Comparison of ENCODE assay signal across 9 cellular contexts in genomic region chr21:42833439-42833815, GRCh38. TPM values are rescaled to one million over a fixed set of nuclear protein-coding genes. Genes with fewer than 3 reads are reported as not detected.
DNase-seq lines count a peak whose midpoint lies in the region; ATAC-seq, FAIRE-seq and TF ChIP-seq lines count a peak whose summit lies in the region.
"Had no signal": no experiment of that assay in that cellular context is flagged by ENCODE, and none has a peak within 500 bp of the region (broad histone marks: within the 10 kb centered on the region; RNA-seq: fewer than 3 reads in every experiment).

No MANE protein-coding gene starts in this region.

- H3K36me3 ChIP-seq in CD4-positive, alpha-beta memory T cell (ENCODE audit: insufficient read depth, low read length), result no peaks in the 10 kb centered on the region
- H3K36me3 ChIP-seq in Peyer's patch (no peaks in the 10 kb centered on the region), HepG2 (replicated peaks in 1 of 2; ENCODE audit: control insufficient read depth in 1 of 2, insufficient read depth in 2 of 2, low read length in 2 of 2) (no peaks in the 10 kb centered on the region; a peak in 1 of 5 replicates)

- peak overlapping the region in 1 of 2 donors; percentile 26 for H3K4me3 ChIP-seq in CD4-positive, alpha-beta memory T cell (ENCODE audit: low read length in 2 of 2)
- no peak overlapping the region for H3K4me3 ChIP-seq in Peyer's patch
- no peak overlapping the region for H3K4me3 ChIP-seq in HepG2 (replicated peaks in 1 of 3; ENCODE audit: insufficient read depth in 1 of 3, low read depth in 2 of 3, low read length in 3 of 3)

- intact Hi-C loops in CD4-positive, alpha-beta memory T cell (cut with micrococcal nuclease), result loop anchor here (1.0 to 5.0 kb wide), 3 partner anchors 179 to 241 kb away; no protein-coding TSS in a partner anchor
- intact Hi-C loops in HepG2 (cut with micrococcal nuclease; ENCODE audit: unreplicated experiment), result no loop called here

- peaks cover 2 to 3% of the 10 kb centered on the region in 2 donors for H3K36me3 Mint-ChIP-seq in CD4-positive, alpha-beta memory T cell
- peaks cover 4% of the 10 kb centered on the region; the same call in 1 of the 2 replicates for H3K36me3 Mint-ChIP-seq in HFFc6 (ENCODE audit: low read depth)

- TF ChIP-seq POLR2A in Peyer's patch (IDR thresholded peaks at IDR 0.05), result no peak
- TF ChIP-seq POLR2A in HepG2 (IDR thresholded peaks at IDR 0.05; ENCODE audit: insufficient read depth in 1 of 2, low read depth in 2 of 2, low read length in 2 of 2), result no peak

- no peak overlapping the region for H3K9ac ChIP-seq in HepG2 (ENCODE audit: insufficient read depth, low read depth, low read length)

- no peaks in the 10 kb centered on the region for H4K20me1 ChIP-seq in HepG2 (ENCODE audit: insufficient read depth, low read length)

- H3K79me2 ChIP-seq in HepG2 (ENCODE audit: insufficient read depth, low read length), result no peaks in the 10 kb centered on the region

- TF ChIP-seq CTCF in HFFc6 (IDR thresholded peaks at IDR 0.05), result no peak
- TF ChIP-seq CTCF in Peyer's patch (IDR thresholded peaks at IDR 0.05), result peak in 4 of 6 experiments; percentile 13 to 72 (median 58)
- TF ChIP-seq CTCF in HepG2 (CRISPR knock-in tag; IDR thresholded peaks at IDR 0.05), result peak; percentile 45

- no peaks in the 10 kb centered on the region for H3K27me3 ChIP-seq in CD4-positive, alpha-beta memory T cell (ENCODE audit: insufficient read depth, low read length)
- H3K27me3 ChIP-seq in Peyer's patch (no peaks in the 10 kb centered on the region), HepG2 (ENCODE audit: control insufficient read depth in 1 of 2, insufficient read depth in 2 of 2, low read length in 2 of 2) (no peaks in the 10 kb centered on the region)

- H3K9me3 Mint-ChIP-seq in CD4-positive, alpha-beta memory T cell, result no peaks in the 10 kb centered on the region
- no peaks in the 10 kb centered on the region for H3K9me3 Mint-ChIP-seq in HFFc6

- H3K4me2 ChIP-seq in HepG2 (ENCODE audit: low read depth, low read length), result no peak overlapping the region

- peak; percentile 48 to 61 (median 57) for DNase-seq in CD4-positive, alpha-beta memory T cell
- DNase-seq in HFFc6 (no peak), Peyer's patch (peak; percentile 25 to 73 (median 71)), HepG2 (ENCODE audit: low spot score) (peak; percentile 25), superior temporal gyrus (ENCODE audit: extremely low spot score) (peak; percentile 9), GOT3 (lab: John Stamatoyannopoulos, UW) (no peak)
- peak; percentile 78 for DNase-seq in activated effector memory CD4-positive, alpha-beta T cell treated with anti-CD3 and anti-CD28 coated beads, Interleukin-2, amount 50 U/mL, for 16 hours

- peaks cover 24 to 33% (median 28%) of the 10 kb centered on the region in 4 donors for H3K4me1 Mint-ChIP-seq in CD4-positive, alpha-beta memory T cell
- H3K4me1 Mint-ChIP-seq in HFFc6 (ENCODE audit: low read depth), result no peaks in the 10 kb centered on the region

- in situ Hi-C loops in HepG2 (cut with HindIII; ENCODE audit: extremely low pct_ligation_motif_present, low pct_unique_long_range_greater_than_20kb), result loop anchor here (10.0 kb wide), 1 partner anchor 179 kb away; the partner anchor contains the start of gene PDE9A

- TF ChIP-seq RAD21 in HepG2 (CRISPR knock-in tag; IDR thresholded peaks at IDR 0.05), result 0 out of 2 replicates have a peak, but pooled peaks have one; percentile 26

- no TSS peak for BruUV-seq in HepG2 (replicated peaks; lab: Mats Ljungman, UMichigan)

- peaks cover 0 to 2% of the 10 kb centered on the region in 2 donors for H3K27me3 Mint-ChIP-seq in CD4-positive, alpha-beta memory T cell
- peaks cover 2% of the 10 kb centered on the region for H3K27me3 Mint-ChIP-seq in HFFc6 (ENCODE audit: insufficient read depth)

- no peak overlapping the region for H2AFZ ChIP-seq in HepG2 (ENCODE audit: low read length)

- H3K4me3 Mint-ChIP-seq in CD4-positive, alpha-beta memory T cell, result peak overlapping the region; percentile 68 to 93 (median 84)
- H3K4me3 Mint-ChIP-seq in HFFc6, result no peak overlapping the region

- H3K4me1 ChIP-seq in CD4-positive, alpha-beta memory T cell (ENCODE audit: insufficient read depth, low read length), result peaks cover 33% of the 10 kb centered on the region
- H3K4me1 ChIP-seq in Peyer's patch (peaks cover 0 to 10% (median 2%) of the 10 kb centered on the region in 4 donors), HepG2 (ENCODE audit: insufficient read depth, low read length) (peaks cover 17% of the 10 kb centered on the region)

- CTCF ChIA-PET in CD4-positive, alpha-beta memory T cell (lab: Charles Lee; ENCODE audit: partially characterized antibody), result interaction anchor here (1.6 kb wide), 1 partner anchor 240 kb away, joined by 7 read pairs; no protein-coding TSS in a partner anchor
- CTCF ChIA-PET in HepG2 (lab: Yijun Ruan, JAX; ENCODE audit: low intra/inter-chr PET ratio, low total read pairs), result no interaction called here

- POLR2A ChIA-PET in CD4-positive, alpha-beta memory T cell (lab: Charles Lee; ENCODE audit: partially characterized antibody), result interaction anchor here (0.6 kb wide), 1 partner anchor 318 kb away, joined by 3 read pairs; no protein-coding TSS in a partner anchor
- POLR2A ChIA-PET in HepG2 (lab: Yijun Ruan, JAX), result no interaction called here

- H3K27ac ChIP-seq in CD4-positive, alpha-beta memory T cell (ENCODE audit: low read depth, low read length), result no peak overlapping the region
- H3K27ac ChIP-seq in Peyer's patch (no peak overlapping the region), HepG2 (ENCODE audit: extremely low read length, insufficient read depth, low read length) (no peak overlapping the region)

- ATAC-seq in HepG2 (peak; percentile 50), GM19463 (IDR thresholded peaks at IDR 0.05; ENCODE audit: unreplicated experiment) (no peak)

- no peak for FAIRE-seq in HepG2 (lab: Jason Lieb, UNC)
- FAIRE-seq: endometrium had no signal

- H3K27ac Mint-ChIP-seq in CD4-positive, alpha-beta memory T cell, result peak overlapping the region; percentile 23 to 76 (median 35)
- 0 out of 2 replicates have a peak overlapping the region, but pooled peaks have one; percentile 18 for H3K27ac Mint-ChIP-seq in HFFc6

- no peaks in the 10 kb centered on the region for H3K9me3 ChIP-seq in CD4-positive, alpha-beta memory T cell (ENCODE audit: control insufficient read depth in 1 of 2, low read length in 2 of 2)
- H3K9me3 ChIP-seq in Peyer's patch, result no peaks in the 10 kb centered on the region
- no peaks in the 10 kb centered on the region for H3K9me3 ChIP-seq in HepG2 (ENCODE audit: low read length)

- TF ChIP-seq EP300 in HepG2 (IDR thresholded peaks at IDR 0.05; ENCODE audit: low read depth in 2 of 2, low read length in 2 of 2) (no peak), HepG2 (CRISPR knock-in tag; IDR thresholded peaks at IDR 0.05; ENCODE audit: borderline replicate concordance) (no peak)

- 74% methylated on average over 11 of the region's 11 CpGs for WGBS in HepG2 (ENCODE audit: low lambda C conversion rate)

RNA-seq across cellular contexts. Expression of gene WDR4, which starts 45.9 kb away (rescaled TPM):
- total RNA-seq in CD4-positive, alpha-beta memory T cell, result 10 to 100 TPM; 23.5 to 27.5 TPM
- 10 to 100 TPM in 1 of 2 donors, 1 to 10 TPM in 1; 7.3 to 10.6 TPM for polyA plus RNA-seq in CD4-positive, alpha-beta memory T cell
- 10 to 100 TPM; 18.5 to 27.6 (median 20.9) TPM for total RNA-seq in HFFc6 (2021; fragmentation: NEBNext Ultra II Directional; extraction: Animal tissue kit (Norgen Biotek cat#: 25700))
- total RNA-seq in Peyer's patch, result 10 to 100 TPM; 12.8 to 51.2 (median 26.3) TPM
- total RNA-seq in HepG2 (2016; rRNA removed; fragmentation: Illumina TruSeq; extraction: Trizol), result 14.4 and 14.8 TPM in 2 replicates
- 5.6 and 6.6 TPM in 2 replicates for total RNA-seq in HepG2 (2016; cell fraction: cytosol; rRNA removed; fragmentation: Illumina TruSeq; extraction: Trizol; ENCODE audit: low read depth)
- total RNA-seq in HepG2 (2016; cell fraction: insoluble cytoplasmic fraction; rRNA removed; fragmentation: Illumina TruSeq; extraction: Trizol), result 13.1 and 14.9 TPM in 2 replicates
- 6.4 and 7.7 TPM in 2 replicates for total RNA-seq in HepG2 (2016; cell fraction: membrane; rRNA removed; fragmentation: Illumina TruSeq; extraction: Trizol)
- 19.0 and 23.6 TPM in 2 replicates for total RNA-seq in HepG2 (2016; cell fraction: nucleus; rRNA removed; fragmentation: Illumina TruSeq; extraction: Trizol)
- polyA plus RNA-seq in HepG2 (2011; rRNA removed), result 10.9 and 11.3 TPM in 2 replicates
- polyA plus RNA-seq in HepG2 (2011; cell fraction: cytosol; rRNA removed), result 9.4 and 15.2 TPM in 2 replicates
- 45.2 and 52.9 TPM in 2 replicates for polyA plus RNA-seq in HepG2 (2011; cell fraction: nucleus; rRNA removed)
- polyA plus RNA-seq in HepG2 (2012), result 10.2 and 10.8 TPM in 2 replicates
- 3.4 and 3.8 TPM in 2 replicates for polyA plus RNA-seq in HepG2 (2016; cell fraction: cytosol; fragmentation: Illumina TruSeq; extraction: Trizol; ENCODE audit: low read depth)
- polyA plus RNA-seq in HepG2 (2016; cell fraction: insoluble cytoplasmic fraction; fragmentation: Illumina TruSeq; extraction: Trizol; ENCODE audit: low read depth), result 17.9 and 21.8 TPM in 2 replicates
- polyA plus RNA-seq in HepG2 (2016; cell fraction: membrane; fragmentation: Illumina TruSeq; extraction: Trizol; ENCODE audit: low read depth), result 5.6 and 6.6 TPM in 2 replicates
- polyA plus RNA-seq in HepG2 (2016; cell fraction: nucleus; fragmentation: Illumina TruSeq; extraction: Trizol; ENCODE audit: insufficient read depth, low read depth), result 29.4 and 30.7 TPM in 2 replicates
- 35.6 and 97.8 TPM in 2 replicates for polyA minus RNA-seq in HepG2 (2011; rRNA and poly(A)+ RNA removed; ENCODE audit: low replicate concordance)
- polyA minus RNA-seq in HepG2 (2011; cell fraction: cytosol; rRNA and poly(A)+ RNA removed), result 5.3 and 5.5 TPM in 2 replicates
- 31.8 and 38.4 TPM in 2 replicates for polyA minus RNA-seq in HepG2 (2011; cell fraction: nucleus; rRNA and poly(A)+ RNA removed)

RNA-seq across cellular contexts. Expression of gene NDUFV3, which starts 59.7 kb away (rescaled TPM):
- total RNA-seq in CD4-positive, alpha-beta memory T cell, result 10 to 100 TPM; 28.1 to 33.2 TPM
- 10 to 100 TPM in 1 of 2 donors, 1 to 10 TPM in 1; 9.1 to 23.6 TPM for polyA plus RNA-seq in CD4-positive, alpha-beta memory T cell
- total RNA-seq in HFFc6 (2021; fragmentation: NEBNext Ultra II Directional; extraction: Animal tissue kit (Norgen Biotek cat#: 25700)), result 10 to 100 TPM; 54.3 to 63.0 (median 57.0) TPM
- total RNA-seq in Peyer's patch (10 to 100 TPM; 32.9 to 73.4 (median 54.9) TPM), HepG2 (2016; rRNA removed; fragmentation: Illumina TruSeq; extraction: Trizol) (29.6 and 35.7 TPM in 2 replicates)
- 10.7 and 12.6 TPM in 2 replicates for total RNA-seq in HepG2 (2016; cell fraction: cytosol; rRNA removed; fragmentation: Illumina TruSeq; extraction: Trizol; ENCODE audit: low read depth)
- total RNA-seq in HepG2 (2016; cell fraction: insoluble cytoplasmic fraction; rRNA removed; fragmentation: Illumina TruSeq; extraction: Trizol), result 29.5 and 34.4 TPM in 2 replicates
- 17.4 and 17.6 TPM in 2 replicates for total RNA-seq in HepG2 (2016; cell fraction: membrane; rRNA removed; fragmentation: Illumina TruSeq; extraction: Trizol)
- total RNA-seq in HepG2 (2016; cell fraction: nucleus; rRNA removed; fragmentation: Illumina TruSeq; extraction: Trizol), result 14.6 and 17.9 TPM in 2 replicates
- polyA plus RNA-seq in HepG2 (2011; rRNA removed), result 14.2 and 15.4 TPM in 2 replicates
- 15.0 and 17.3 TPM in 2 replicates for polyA plus RNA-seq in HepG2 (2011; cell fraction: cytosol; rRNA removed)
- 11.9 and 13.2 TPM in 2 replicates for polyA plus RNA-seq in HepG2 (2011; cell fraction: nucleus; rRNA removed)
- polyA plus RNA-seq in HepG2 (2012), result 17.6 and 21.1 TPM in 2 replicates
- 11.7 and 13.4 TPM in 2 replicates for polyA plus RNA-seq in HepG2 (2016; cell fraction: cytosol; fragmentation: Illumina TruSeq; extraction: Trizol; ENCODE audit: low read depth)
- polyA plus RNA-seq in HepG2 (2016; cell fraction: insoluble cytoplasmic fraction; fragmentation: Illumina TruSeq; extraction: Trizol; ENCODE audit: low read depth), result 27.9 and 29.5 TPM in 2 replicates
- 13.6 and 15.3 TPM in 2 replicates for polyA plus RNA-seq in HepG2 (2016; cell fraction: membrane; fragmentation: Illumina TruSeq; extraction: Trizol; ENCODE audit: low read depth)
- polyA plus RNA-seq in HepG2 (2016; cell fraction: nucleus; fragmentation: Illumina TruSeq; extraction: Trizol; ENCODE audit: insufficient read depth, low read depth), result 20.7 and 24.6 TPM in 2 replicates
- 10.6 and 20.7 TPM in 2 replicates for polyA minus RNA-seq in HepG2 (2011; rRNA and poly(A)+ RNA removed; ENCODE audit: low replicate concordance)
- 14.2 and 15.6 TPM in 2 replicates for polyA minus RNA-seq in HepG2 (2011; cell fraction: cytosol; rRNA and poly(A)+ RNA removed)
- polyA minus RNA-seq in HepG2 (2011; cell fraction: nucleus; rRNA and poly(A)+ RNA removed), result 8.2 and 14.2 TPM in 2 replicates

Comparison
In these comparisons a context has a peak if more than half of its experiments do, and no peak if none do; other contexts are left out.
1. DNase-seq: peak in CD4-positive, alpha-beta memory T cell (5 of 5), Peyer's patch (3 of 3), activated effector memory CD4-positive, alpha-beta T cell treated with anti-CD3 and anti-CD28 coated beads, Interleukin-2, amount 50 U/mL, for 16 hours (single experiment), HepG2 (single experiment) and superior temporal gyrus (single experiment); none in HFFc6 (single experiment) and GOT3 (single experiment).